1 cellular context compared by ENCODE assay signal in the genomic region with DNA sequence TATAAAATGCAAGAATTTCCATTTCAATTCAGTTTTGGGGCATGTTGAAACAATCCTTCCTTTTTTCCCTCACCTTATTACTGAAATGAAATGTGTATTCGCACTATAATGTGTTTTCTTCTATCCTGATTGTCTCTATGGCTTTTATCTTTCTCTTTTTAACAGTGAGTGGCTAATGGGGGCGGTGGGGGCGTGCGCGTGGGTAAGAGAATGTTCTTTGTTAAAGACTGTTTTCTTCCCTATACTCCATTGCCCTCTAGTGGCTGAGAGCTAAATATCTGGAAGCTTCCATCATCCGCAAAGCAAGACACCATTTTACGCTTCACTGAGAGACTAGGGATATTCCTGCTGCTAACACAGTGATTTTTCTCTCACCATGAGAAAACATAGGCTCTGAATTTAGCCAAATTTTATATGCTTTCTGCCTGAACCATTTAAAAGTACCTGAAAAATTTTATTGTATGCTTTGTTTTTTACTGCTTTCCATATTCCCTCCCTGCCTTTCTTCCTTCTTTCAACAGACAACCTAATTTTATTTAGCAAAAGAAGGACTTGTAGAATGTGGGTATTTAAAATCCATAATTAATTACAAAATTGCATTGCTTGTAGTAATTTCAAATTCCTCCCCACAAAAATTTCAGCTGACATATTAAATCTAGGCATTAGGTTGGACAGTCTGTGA.
TF ChIP-seq lines count a peak whose summit lies in the region.

No MANE protein-coding gene starts in this region.

TF ChIP-seq in K562, 482 proteins besides CTCF, POLR2A, EP300 and RAD21 (continued from another document):
- TF ChIP-seq, protein P1, sequence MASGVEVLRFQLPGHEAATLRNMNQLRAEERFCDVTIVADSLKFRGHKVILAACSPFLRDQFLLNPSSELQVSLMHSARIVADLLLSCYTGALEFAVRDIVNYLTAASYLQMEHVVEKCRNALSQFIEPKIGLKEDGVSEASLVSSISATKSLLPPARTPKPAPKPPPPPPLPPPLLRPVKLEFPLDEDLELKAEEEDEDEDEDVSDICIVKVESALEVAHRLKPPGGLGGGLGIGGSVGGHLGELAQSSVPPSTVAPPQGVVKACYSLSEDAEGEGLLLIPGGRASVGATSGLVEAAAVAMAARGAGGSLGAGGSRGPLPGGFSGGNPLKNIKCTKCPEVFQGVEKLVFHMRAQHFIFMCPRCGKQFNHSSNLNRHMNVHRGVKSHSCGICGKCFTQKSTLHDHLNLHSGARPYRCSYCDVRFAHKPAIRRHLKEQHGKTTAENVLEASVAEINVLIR (CRISPR knock-in tag; IDR thresholded peaks at IDR 0.05) = no peak
- no peak for TF ChIP-seq ZZZ3 (IDR thresholded peaks at IDR 0.05)
